ENCODE assay signal across 8 cellular contexts in the genomic region with DNA sequence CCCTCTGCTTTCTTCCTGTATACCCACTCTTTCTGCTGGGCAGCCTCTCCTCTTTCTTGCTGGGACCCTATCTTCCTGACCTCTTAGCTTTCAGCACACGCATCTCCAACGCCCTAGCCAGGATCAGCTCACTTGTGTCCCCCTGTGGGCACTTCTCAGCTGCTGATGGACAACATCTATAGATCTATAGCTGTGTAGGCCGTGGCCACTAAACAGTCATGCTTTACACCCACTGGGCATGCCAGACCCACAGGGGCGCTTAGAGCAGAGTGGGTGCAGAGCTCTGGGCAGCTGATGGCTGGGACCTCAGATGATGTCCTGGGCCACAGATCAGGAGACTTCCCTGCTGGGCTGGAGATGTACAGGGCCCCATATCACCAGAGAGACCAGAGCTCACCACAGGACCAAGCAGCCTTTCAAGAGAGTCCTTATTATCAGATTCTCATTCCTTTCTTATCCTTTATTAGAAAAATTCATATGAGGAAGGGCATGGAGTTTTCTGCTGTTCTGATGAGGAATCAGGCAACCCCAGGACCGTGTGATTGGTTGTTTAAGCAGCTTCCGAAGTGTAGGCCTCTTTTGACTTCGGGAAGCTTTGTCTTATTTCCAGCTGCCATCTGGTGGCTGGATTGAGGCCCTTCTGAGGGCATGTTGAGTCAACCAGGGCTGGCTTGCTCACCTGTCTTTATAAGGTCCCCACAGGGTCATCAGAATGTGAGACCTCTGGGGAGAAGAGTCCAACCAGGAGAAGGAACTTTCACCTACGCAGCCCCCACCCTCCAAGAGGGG.
DNase-seq lines count a peak whose midpoint lies in the region; ATAC-seq, FAIRE-seq and TF ChIP-seq lines count a peak whose summit lies in the region.

No MANE protein-coding gene starts in this region.

- FAIRE-seq in GM12891 (lab: Jason Lieb, UNC) = peak; percentile 79

- H3K4me1 Mint-ChIP-seq in endothelial cell (ENCODE audit: unreplicated experiment) = peaks cover 6% of the 10 kb centered on the region

- TF ChIP-seq CTCF in endothelial cell (IDR thresholded peaks at IDR 0.05; ENCODE audit: unreplicated experiment) = peak; percentile 58

- H3K27me3 Mint-ChIP-seq in endothelial cell (ENCODE audit: unreplicated experiment) = peaks cover 11% of the 10 kb centered on the region

- DNase-seq in AG08395 (ENCODE audit: low spot score) (peak; percentile 95), GM12891 (ENCODE audit: insufficient read length, low spot score) (peak; percentile 62), NCI-H226 (peak; percentile 7), endothelial cell (ENCODE audit: low spot score) (peak; percentile 57), midbrain (lab: John Stamatoyannopoulos, UW) (peak; percentile 77)
- DNase-seq in activated CD4-positive, alpha-beta T cell treated with anti-CD3 and anti-CD28 coated beads, Interleukin-2, amount 50 U/mL, for 24 hours (ENCODE audit: low read depth in 1 of 2, low spot score in 1 of 2) = peak; percentile 15 to 43
- DNase-seq in stimulated activated naive CD4-positive, alpha-beta T cell (lab: John Stamatoyannopoulos, UW) = peak in 5 of 6 experiments; percentile 3 to 46 (median 16)

- no peaks in the 10 kb centered on the region for H3K36me3 Mint-ChIP-seq in endothelial cell (ENCODE audit: low read depth, unreplicated experiment)

- TF ChIP-seq POLR2A in GM12891 (IDR thresholded peaks at IDR 0.05; ENCODE audit: low read depth, low read length) = no peak

- no peak for ATAC-seq in HG03139 (IDR thresholded peaks at IDR 0.05; ENCODE audit: unreplicated experiment)

- H3K9me3 Mint-ChIP-seq in endothelial cell (ENCODE audit: unreplicated experiment) = no peaks in the 10 kb centered on the region

- no peak overlapping the region for H3K4me3 Mint-ChIP-seq in endothelial cell (ENCODE audit: unreplicated experiment)

- no peak overlapping the region for H3K27ac Mint-ChIP-seq in endothelial cell (ENCODE audit: unreplicated experiment)

TF ChIP-seq in GM12891, 5 proteins besides CTCF, POLR2A, EP300 and RAD21:
- TF ChIP-seq POLR2AphosphoS5 (IDR thresholded peaks at IDR 0.05; ENCODE audit: low read depth, low read length) (no peak), TAF1 (IDR thresholded peaks at IDR 0.05; ENCODE audit: low read depth, low read length) (no peak), PAX5 (IDR thresholded peaks at IDR 0.05; ENCODE audit: insufficient read depth, low read length, severe bottlenecking) (no peak), SPI1 (IDR thresholded peaks at IDR 0.05; ENCODE audit: low read depth, low read length) (no peak), POU2F2 (IDR thresholded peaks at IDR 0.05; ENCODE audit: low read depth, low read length) (no peak)

Comparison
In these comparisons a context has a peak if more than half of its experiments do, and no peak if none do; other contexts are left out.
1. DNase-seq: peak in every context shown above with its lines; median percentile 95 in AG08395; 77 in midbrain; 62 in GM12891; 57 in endothelial cell; 29 in activated CD4-positive, alpha-beta T cell treated with anti-CD3 and anti-CD28 coated beads, Interleukin-2, amount 50 U/mL, for 24 hours; 16 in stimulated activated naive CD4-positive, alpha-beta T cell; 7 in NCI-H226.